Comparison of ENCODE assay signal across 8 cellular contexts in genomic region chr1:37475380-37476086, GRCh38. TPM values are rescaled to one million over a fixed set of nuclear protein-coding genes. Genes with fewer than 3 reads are reported as not detected.
DNase-seq lines count a peak whose midpoint lies in the region; ATAC-seq and TF ChIP-seq lines count a peak whose summit lies in the region.

No MANE protein-coding gene starts in this region.

- peak overlapping the region; percentile 95 for H3K4me2 ChIP-seq in hepatocyte

- 93% methylated on average over 24 of the region's 24 CpGs for WGBS in hepatocyte (ENCODE audit: low lambda C conversion rate, missing lambda C conversion rate)
- WGBS in spleen, 5 donors = 46 to 67% (median 50%) methylated on average over 22 to 24 of the region's 24 CpGs

- no peak for TF ChIP-seq POLR2A in spleen (IDR thresholded peaks at IDR 0.05)

- H3K4me3 Mint-ChIP-seq in activated CD8-positive, alpha-beta T cell treated with anti-CD3 and anti-CD28 coated beads for 36 hours = peak overlapping the region; percentile 90

- no peaks in the 10 kb centered on the region for H3K9me2 ChIP-seq in hepatocyte (replicated peaks; ENCODE audit: insufficient read depth)

- H3K27me3 ChIP-seq in HL-60 (ENCODE audit: insufficient read depth, poor library complexity, severe bottlenecking) = no peaks in the 10 kb centered on the region
- no peaks in the 10 kb centered on the region for H3K27me3 ChIP-seq in hepatocyte
- H3K27me3 ChIP-seq in spleen (replicated peaks in 1 of 7) = no peaks in the 10 kb centered on the region

- TF ChIP-seq CTCF in HL-60 (IDR thresholded peaks at IDR 0.05; ENCODE audit: insufficient read depth, low read length) = no peak
- no peak for TF ChIP-seq CTCF in activated CD8-positive, alpha-beta T cell treated with anti-CD3 and anti-CD28 coated beads for 36 hours (IDR thresholded peaks at IDR 0.05)
- TF ChIP-seq CTCF in hepatocyte (IDR thresholded peaks at IDR 0.05; ENCODE audit: poor library complexity) = no peak
- no peak for TF ChIP-seq CTCF in spleen (IDR thresholded peaks at IDR 0.05 in 8 of 11, conservative IDR thresholded peaks at IDR 0.05 in 3 of 11)

- H3K27ac ChIP-seq in HL-60 (replicated peaks) (peak overlapping the region; percentile 92), hepatocyte (peak overlapping the region; percentile 99), spleen (peak overlapping the region; percentile 76 to 98 (median 94))

- H3K4me1 ChIP-seq in hepatocyte (ENCODE audit: insufficient read depth) (peaks cover 59% of the 10 kb centered on the region), spleen (peaks cover 75 to 94% (median 88%) of the 10 kb centered on the region in 6 donors)

- CTCF ChIA-PET in activated CD8-positive, alpha-beta T cell treated with anti-CD3 and anti-CD28 coated beads for 36 hours (lab: Charles Lee) = interaction anchor here (0.8 to 8.9 kb wide), 9 partner anchors 9 to 555 kb away, joined by 3 to 112 read pairs (median 3); partner anchors contain the start of genes MEAF6 and MTF1

- no peak overlapping the region for H2AFZ ChIP-seq in hepatocyte

- H3K9me3 ChIP-seq in hepatocyte (ENCODE audit: low read depth) (no peaks in the 10 kb centered on the region), spleen (no peaks in the 10 kb centered on the region)

- in situ Hi-C loops in KBM-7 (cut with MboI; ENCODE audit: low pct_unique_long_range_greater_than_20kb, low sequenced_read_pairs) = no loop called here

- no peak for ATAC-seq in activated CD8-positive, alpha-beta T cell treated with anti-CD3 and anti-CD28 coated beads for 36 hours
- ATAC-seq in HG02610 (IDR thresholded peaks at IDR 0.05; ENCODE audit: unreplicated experiment) = no peak

- no peaks in the 10 kb centered on the region for H3K27me3 Mint-ChIP-seq in activated CD8-positive, alpha-beta T cell treated with anti-CD3 and anti-CD28 coated beads for 36 hours

- peak overlapping the region; percentile 69 for H3K4me3 ChIP-seq in HL-60 (replicated peaks; ENCODE audit: insufficient read depth, low read length)
- peak overlapping the region; percentile 81 for H3K4me3 ChIP-seq in hepatocyte
- peak overlapping the region; percentile 83 to 97 (median 86) for H3K4me3 ChIP-seq in spleen

- DNase-seq in HL-60 (ENCODE audit: low read depth in 1 of 2, low spot score in 1 of 2) (peak in 1 of 2 experiments; percentile 16), hepatocyte (ENCODE audit: low spot score) (peak; percentile 25), spleen (peak; percentile 81), NCI-H1436 treated with DMSO at 0.1 percent for 48 hours (lab: John Stamatoyannopoulos, UW) (no peak), KBM-7 (no peak), NCI-H510A treated with DMSO at 0.1 percent for 48 hours (lab: John Stamatoyannopoulos, UW) (no peak)
- DNase-seq in activated CD8-positive, alpha-beta T cell treated with anti-CD3 and anti-CD28 coated beads for 36 hours = peak; percentile 21

- peaks cover 54% of the 10 kb centered on the region for H3K36me3 Mint-ChIP-seq in activated CD8-positive, alpha-beta T cell treated with anti-CD3 and anti-CD28 coated beads for 36 hours (ENCODE audit: low read depth)

- peaks cover 57% of the 10 kb centered on the region for H3K79me2 ChIP-seq in hepatocyte

- POLR2A ChIA-PET in activated CD8-positive, alpha-beta T cell treated with anti-CD3 and anti-CD28 coated beads for 36 hours (lab: Charles Lee) = interaction anchor here (0.9 to 9.3 kb wide), 7 partner anchors 10 to 216 kb away, joined by 3 to 52 read pairs (median 5); partner anchors contain the start of genes CDCA8 and MEAF6

- intact Hi-C loops in activated CD8-positive, alpha-beta T cell treated with anti-CD3 and anti-CD28 coated beads for 36 hours (cut with micrococcal nuclease) = no loop called here
- intact Hi-C loops in spleen (cut with DNase I; ENCODE audit: low total_unique reads) = no loop called here

- H3K36me3 ChIP-seq in hepatocyte (replicated peaks; ENCODE audit: insufficient read depth, low read depth) = no peaks in the 10 kb centered on the region
- peaks cover under 1 to 47% (median 19%) of the 10 kb centered on the region in 6 donors for H3K36me3 ChIP-seq in spleen

- H3K27ac Mint-ChIP-seq in activated CD8-positive, alpha-beta T cell treated with anti-CD3 and anti-CD28 coated beads for 36 hours = peak overlapping the region; percentile 99

- H3K9me3 Mint-ChIP-seq in activated CD8-positive, alpha-beta T cell treated with anti-CD3 and anti-CD28 coated beads for 36 hours = no peaks in the 10 kb centered on the region

- H4K20me1 ChIP-seq in hepatocyte (ENCODE audit: insufficient read depth, poor library complexity, severe bottlenecking) = no peaks in the 10 kb centered on the region

- peaks cover 33% of the 10 kb centered on the region for H3K4me1 Mint-ChIP-seq in activated CD8-positive, alpha-beta T cell treated with anti-CD3 and anti-CD28 coated beads for 36 hours (ENCODE audit: low read depth)

RNA-seq across cellular contexts. Expression of gene ZC3H12A, which starts 1.2 kb away (rescaled TPM):
- 10 to 100 TPM; 20.4 to 20.5 TPM for total RNA-seq in activated CD8-positive, alpha-beta T cell treated with anti-CD3 and anti-CD28 coated beads for 36 hours
- total RNA-seq in hepatocyte (30.8 and 30.9 TPM in 2 replicates), spleen (10 to 100 TPM; 18.0 to 33.1 (median 21.3) TPM)
- polyA plus RNA-seq in hepatocyte (46.2 and 54.9 TPM in 2 replicates), spleen (10 to 100 TPM in 2 of 3 donors, 1 to 10 TPM in 1; 9.7 to 12.8 (median 11.3) TPM)

RNA-seq across cellular contexts. Expression of gene MEAF6, which starts 39.0 kb away (rescaled TPM):
- total RNA-seq in activated CD8-positive, alpha-beta T cell treated with anti-CD3 and anti-CD28 coated beads for 36 hours = 10 to 100 TPM; 74.0 to 76.3 TPM
- total RNA-seq in hepatocyte = 74.7 TPM in 2 replicates
- polyA plus RNA-seq in hepatocyte = 46.5 and 62.8 TPM in 2 replicates
- total RNA-seq in spleen = 10 to 100 TPM; 39.5 to 69.0 (median 51.1) TPM
- polyA plus RNA-seq in spleen = 10 to 100 TPM; 56.5 to 59.8 (median 57.7) TPM

Comparison
In these comparisons a context has a peak if more than half of its experiments do, and no peak if none do; other contexts are left out.
1. DNase-seq: peak in activated CD8-positive, alpha-beta T cell treated with anti-CD3 and anti-CD28 coated beads for 36 hours (single experiment), hepatocyte (single experiment) and spleen (single experiment); none in NCI-H1436 treated with DMSO at 0.1 percent for 48 hours (single experiment), KBM-7 (single experiment) and NCI-H510A treated with DMSO at 0.1 percent for 48 hours (single experiment).
2. Peak in every context shown above with its lines, with median percentiles within 50 percentile points of each other: H3K27ac ChIP-seq and H3K4me3 ChIP-seq.